ENCODE assay signal across 1 cellular context in the genomic region with DNA sequence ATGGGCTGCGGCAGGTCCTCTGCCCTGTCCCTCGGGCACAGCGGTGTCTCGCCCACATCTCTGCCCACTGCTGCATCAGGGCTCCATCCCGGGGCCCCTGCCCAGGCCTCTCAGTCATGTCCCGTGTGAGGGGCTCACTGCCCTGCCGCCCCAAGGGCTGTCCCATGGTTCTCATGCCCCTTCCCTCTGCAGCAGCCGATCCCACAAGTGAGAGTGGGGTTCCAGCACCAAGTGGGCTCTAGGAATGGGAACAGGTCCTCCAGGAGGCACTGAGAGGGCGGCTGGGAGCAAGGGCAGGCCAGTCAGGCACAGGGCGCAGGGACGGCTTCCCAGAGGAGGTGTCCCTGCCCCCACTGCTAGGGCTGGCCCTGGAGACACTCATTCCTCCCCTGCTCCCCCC. TPM values are rescaled to one million over a fixed set of nuclear protein-coding genes. Genes with fewer than 3 reads are reported as not detected.
"Had no signal": no experiment of that assay in that cellular context is flagged by ENCODE, and none has a peak within 500 bp of the region (broad histone marks: within the 10 kb centered on the region; RNA-seq: fewer than 3 reads in every experiment).

No MANE protein-coding gene starts in this region.

RNA-seq across cellular contexts. Expression of gene GOLGA6L10, which starts 18.4 kb away (rescaled TPM):
- total RNA-seq: HT-29 had no signal
